ENCODE assay signal across 21 cellular contexts in genomic region chr9:23779220-23779619, GRCh38. TPM values are rescaled to one million over a fixed set of nuclear protein-coding genes. Genes with fewer than 3 reads are reported as not detected.
DNase-seq lines count a peak whose midpoint lies in the region; ATAC-seq and TF ChIP-seq lines count a peak whose summit lies in the region.
"Had no signal": no experiment of that assay in that cellular context is flagged by ENCODE, and none has a peak within 500 bp of the region (broad histone marks: within the 10 kb centered on the region; RNA-seq: fewer than 3 reads in every experiment).

No MANE protein-coding gene starts in this region.

- TF ChIP-seq CTCF in WTC11 (IDR thresholded peaks at IDR 0.05) (no peak), osteoblast (IDR thresholded peaks at IDR 0.05; ENCODE audit: extremely low read depth, low read depth, low read length) (no peak)

- no peaks in the 10 kb centered on the region for H4K20me1 ChIP-seq in osteoblast (ENCODE audit: insufficient read depth, low read length)

- no peaks in the 10 kb centered on the region for H3K27me3 Mint-ChIP-seq in WTC11 (ENCODE audit: low read depth)

- H3K27ac ChIP-seq in osteoblast (ENCODE audit: low read depth, low read length), result no peak overlapping the region
- H3K27ac ChIP-seq: GM23248, PC-9, sigmoid colon had no signal

- H3K36me3 Mint-ChIP-seq in WTC11, result no peaks in the 10 kb centered on the region

- H3K27me3 ChIP-seq in H7 (ENCODE audit: control insufficient read depth, insufficient read depth, low read length), result no peaks in the 10 kb centered on the region
- no peaks in the 10 kb centered on the region for H3K27me3 ChIP-seq in osteoblast (ENCODE audit: insufficient read depth, low read length)
- H3K27me3 ChIP-seq: MG63, sigmoid colon had no signal

- no peaks in the 10 kb centered on the region for H3K4me1 ChIP-seq in osteoblast (ENCODE audit: insufficient read depth, low read length)

- no peaks in the 10 kb centered on the region for H3K9me3 Mint-ChIP-seq in WTC11

- H3K27ac Mint-ChIP-seq in WTC11, result peak overlapping the region; percentile 96

- H3K4me2 ChIP-seq in osteoblast (ENCODE audit: insufficient read depth, low read length), result no peak overlapping the region
- H3K4me2 ChIP-seq: PC-9 had no signal

- H3K4me3 Mint-ChIP-seq in WTC11, result peak overlapping the region; percentile 54

- CTCF ChIA-PET in WTC11 (lab: Charles Lee), result interaction anchor here (0.9 to 1.0 kb wide), 2 partner anchors 10 kb away, joined by 4 to 5 read pairs; no protein-coding TSS in a partner anchor

- peaks cover 91% of the 10 kb centered on the region for H3K4me1 Mint-ChIP-seq in WTC11

- DNase-seq in H7 (peak; percentile 37), WTC11 (ENCODE audit: low spot score) (no peak), iPS-NIHi7 (ENCODE audit: extremely low spot score) (peak; percentile 31), osteoblast (ENCODE audit: insufficient read length, low spot score, missing footprints) (peak; percentile 14), hippocampal formation (lab: John Stamatoyannopoulos, UW) (no peak), NCI-H2171 treated with DMSO at 0.1 percent for 48 hours (lab: John Stamatoyannopoulos, UW) (no peak), T1000 (lab: John Stamatoyannopoulos, UW) (no peak)
- DNase-seq: activated naive CD4-positive, alpha-beta T cell treated with anti-CD3 and anti-CD28 coated beads, Interleukin-2, amount 50 U/mL, for 16 hours; activated T-cell treated with anti-CD3 and anti-CD28 coated beads for 4 hours; Calu3; effector CD8-positive, alpha-beta T cell; GM23248; MG63; NCI-H187 treated with DMSO at 0.1 percent for 48 hours; PC-9; sigmoid colon; stimulated activated CD4-positive, alpha-beta T cell treated with anti-CD3 and anti-CD28 coated beads, Interleukin-4, amount 100 ng/mL, for 1 hour; substantia nigra had no signal

- no peaks in the 10 kb centered on the region for H3K36me3 ChIP-seq in H7 (replicated peaks; ENCODE audit: control insufficient read depth, insufficient read depth, low read length)
- no peaks in the 10 kb centered on the region for H3K36me3 ChIP-seq in osteoblast (ENCODE audit: insufficient read depth, low read length)
- H3K36me3 ChIP-seq: MG63, sigmoid colon had no signal

- ATAC-seq in WTC11 (peak; percentile 56), HG03342 (IDR thresholded peaks at IDR 0.05; ENCODE audit: unreplicated experiment) (no peak)
- ATAC-seq: GM12878 had no signal

- no peaks in the 10 kb centered on the region for H3K9me3 ChIP-seq in osteoblast (ENCODE audit: low read depth, low read length)
- H3K9me3 ChIP-seq: MG63, sigmoid colon had no signal

- no peak overlapping the region for H2AFZ ChIP-seq in osteoblast (ENCODE audit: low read length)
- H2AFZ ChIP-seq: GM23248, PC-9 had no signal

- POLR2A ChIA-PET in WTC11 (lab: Charles Lee), result no interaction called here

- H3K79me2 ChIP-seq in osteoblast (ENCODE audit: insufficient read depth, low read length), result no peaks in the 10 kb centered on the region

- H3K4me3 ChIP-seq in H7 (ENCODE audit: insufficient read depth, low read depth, low read length) (no peak overlapping the region), osteoblast (ENCODE audit: insufficient read depth, low read length) (no peak overlapping the region)
- H3K4me3 ChIP-seq: GM12878, GM23248, lung, MG63, PC-9, sigmoid colon had no signal

TF ChIP-seq in WTC11, 78 proteins besides CTCF, POLR2A, EP300 and RAD21:
- TF ChIP-seq ZSCAN18 (CRISPR knock-in tag; IDR thresholded peaks at IDR 0.05) (no peak), CREB1 (CRISPR knock-in tag; IDR thresholded peaks at IDR 0.05) (no peak), TEAD1 (CRISPR knock-in tag; IDR thresholded peaks at IDR 0.05) (no peak), USF1 (CRISPR knock-in tag; IDR thresholded peaks at IDR 0.05) (no peak), ZNF671 (CRISPR knock-in tag; IDR thresholded peaks at IDR 0.05) (no peak), ZNF121 (CRISPR knock-in tag; IDR thresholded peaks at IDR 0.05) (no peak)

RNA-seq across cellular contexts. Expression of gene ELAVL2, which starts 46.8 kb away (rescaled TPM):
- 14.2 and 25.9 TPM in 2 replicates for total RNA-seq in H7 (2014; rRNA removed; shearing (Covaris generic))
- 22.8 to 35.9 TPM (median 26.7 TPM) in 3 replicates for total RNA-seq in WTC11 (2021)
- total RNA-seq in osteoblast, result under 0.01 and 0.36 TPM in 2 replicates
- total RNA-seq: Calu3, GM23248, PC-9 had no signal

Comparison
In these comparisons a context has a peak if more than half of its experiments do, and no peak if none do; other contexts are left out.
1. DNase-seq: peak in H7 (single experiment), iPS-NIHi7 (single experiment) and osteoblast (single experiment); none in WTC11 (single experiment), hippocampal formation (0 of 2), NCI-H2171 treated with DMSO at 0.1 percent for 48 hours (single experiment) and T1000 (single experiment).
2. RNA of gene ELAVL2, which starts 46.8 kb away (total RNA-seq): 22.8 to 35.9 TPM in WTC11 and 14.2 to 25.9 TPM in H7; under 0.01 to 0.36 TPM in osteoblast; every median in the first group is over 10 times any median in the second.